33 cellular contexts compared by ENCODE assay signal in genomic region chr3:185605566-185605965, GRCh38. TPM values are rescaled to one million over a fixed set of nuclear protein-coding genes. Genes with fewer than 3 reads are reported as not detected.
"Had no signal": no experiment of that assay in that cellular context is flagged by ENCODE, and none has a peak within 500 bp of the region (broad histone marks: within the 10 kb centered on the region; RNA-seq: fewer than 3 reads in every experiment).

No MANE protein-coding gene starts in this region.

- ATAC-seq: activated CD4-positive, alpha-beta T cell treated with anti-CD3 and anti-CD28 coated beads for 36 hours; activated CD8-positive, alpha-beta memory T cell treated with anti-CD3 and anti-CD28 coated beads, Interleukin-2, amount 10 ng/mL, durations not matched to agents 7 days and 5 days; activated CD8-positive, alpha-beta T cell treated with anti-CD3 and anti-CD28 coated beads, Interleukin-2, amount 10 ng/mL, durations not matched to agents 7 days and 5 days; activated naive CD8-positive, alpha-beta T cell treated with anti-CD3 and anti-CD28 coated beads, Interleukin-2, amount 50 U/mL, for 24 hours; heart left ventricle; left lung; lower lobe of right lung; pancreas; psoas muscle; stimulated activated memory B cell treated with anti-CD40 and anti-IgM and Interleukin-4, amounts not matched to agents 10 μg/mL and 1 μg/mL and 100 μg/mL, for 72 hours; stimulated activated naive CD8-positive, alpha-beta T cell treated with anti-CD3 and anti-CD28 coated beads, Interleukin-15, amount 100 ng/mL, for 72 hours had no signal

- H3K9me3 Mint-ChIP-seq: activated naive CD4-positive, alpha-beta T cell treated with anti-CD3 and anti-CD28 coated beads, Interleukin-2, amount 50 U/mL, for 24 hours; activated naive CD8-positive, alpha-beta T cell treated with anti-CD3 and anti-CD28 coated beads, Interleukin-2, amount 50 U/mL, for 24 hours; nephron; stimulated activated memory B cell treated with anti-CD40 and anti-IgM and Interleukin-4, amounts not matched to agents 10 μg/mL and 1 μg/mL and 100 μg/mL, for 72 hours; stimulated activated naive CD8-positive, alpha-beta T cell treated with anti-CD3 and anti-CD28 coated beads, Interleukin-15, amount 100 ng/mL, for 72 hours; T-helper 2 cell treated with Interferon-gamma antibody and Interleukin-4, amounts not matched to agents 5 μg/mL and 100 μg/mL, for 36 hours had no signal

- H3K27me3 ChIP-seq: colonic mucosa, dorsolateral prefrontal cortex, heart left ventricle, left lung, pancreas, sigmoid colon, upper lobe of left lung, vagina had no signal

- H3K36me3 ChIP-seq: colonic mucosa had no signal

- H3K27ac ChIP-seq: colonic mucosa, dorsolateral prefrontal cortex, heart left ventricle, left lung, lower lobe of right lung, pancreas, psoas muscle, sigmoid colon, upper lobe of left lung, vagina had no signal

- H3K4me2 ChIP-seq: smooth muscle cell had no signal

- DNase-seq: activated CD4-positive, alpha-beta T cell treated with anti-CD3 and anti-CD28 coated beads for 36 hours; activated CD4-positive, CD25-positive, alpha-beta regulatory T cell; activated CD8-positive, alpha-beta memory T cell treated with anti-CD3 and anti-CD28 coated beads, Interleukin-2, amount 10 ng/mL, durations not matched to agents 7 days and 5 days; activated CD8-positive, alpha-beta T cell treated with anti-CD3 and anti-CD28 coated beads, Interleukin-2, amount 10 ng/mL, durations not matched to agents 7 days and 5 days; activated gamma-delta T cell; activated naive CD8-positive, alpha-beta T cell treated with anti-CD3 and anti-CD28 coated beads, Interleukin-2, amount 50 U/mL, for 24 hours; cerebellar nuclear complex; colonic mucosa; dorsolateral prefrontal cortex; effector memory CD4-positive, alpha-beta T cell; foreskin fibroblast; heart left ventricle; hypothalamus; kidney glomerular epithelial cell; left lung; lower lobe of right lung; mesendoderm; pancreas; psoas muscle; sigmoid colon; stimulated activated CD4-positive, alpha-beta T cell treated with anti-CD3 and anti-CD28 coated beads, Interleukin-1b, Interleukin-23, amount 100 ng/mL, for 48 hours; stimulated activated CD4-positive, alpha-beta T cell treated with anti-CD3 and anti-CD28 coated beads, Interleukin-4, amount 100 ng/mL, for 4 hours; stimulated activated CD8-positive, alpha-beta memory T cell treated with anti-CD3 and anti-CD28 coated beads, Interleukin-4, amount 100 ng/mL, for 48 hours; stimulated activated naive CD8-positive, alpha-beta T cell treated with anti-CD3 and anti-CD28 coated beads, Interleukin-15, amount 100 ng/mL, for 72 hours; substantia nigra; T-helper 1 cell; upper lobe of left lung had no signal

- H3K27ac Mint-ChIP-seq: activated CD4-positive, alpha-beta T cell treated with anti-CD3 and anti-CD28 coated beads for 36 hours; activated CD8-positive, alpha-beta memory T cell treated with anti-CD3 and anti-CD28 coated beads, Interleukin-2, amount 10 ng/mL, durations not matched to agents 7 days and 5 days; activated CD8-positive, alpha-beta T cell treated with anti-CD3 and anti-CD28 coated beads, Interleukin-2, amount 10 ng/mL, durations not matched to agents 7 days and 5 days; activated naive CD4-positive, alpha-beta T cell treated with anti-CD3 and anti-CD28 coated beads, Interleukin-2, amount 50 U/mL, for 24 hours; activated naive CD8-positive, alpha-beta T cell treated with anti-CD3 and anti-CD28 coated beads, Interleukin-2, amount 50 U/mL, for 24 hours; nephron; stimulated activated memory B cell treated with anti-CD40 and anti-IgM and Interleukin-4, amounts not matched to agents 10 μg/mL and 1 μg/mL and 100 μg/mL, for 72 hours; T-helper 2 cell treated with Interferon-gamma antibody and Interleukin-4, amounts not matched to agents 5 μg/mL and 100 μg/mL, for 36 hours had no signal

- H3K9me3 ChIP-seq: colonic mucosa, heart left ventricle, left lung, lower lobe of right lung, pancreas, psoas muscle, sigmoid colon, upper lobe of left lung, vagina had no signal

- H3K4me1 Mint-ChIP-seq: activated CD8-positive, alpha-beta memory T cell treated with anti-CD3 and anti-CD28 coated beads, Interleukin-2, amount 10 ng/mL, durations not matched to agents 7 days and 5 days; activated naive CD4-positive, alpha-beta T cell treated with anti-CD3 and anti-CD28 coated beads, Interleukin-2, amount 50 U/mL, for 24 hours; activated naive CD8-positive, alpha-beta T cell treated with anti-CD3 and anti-CD28 coated beads, Interleukin-2, amount 50 U/mL, for 24 hours; nephron; stimulated activated memory B cell treated with anti-CD40 and anti-IgM and Interleukin-4, amounts not matched to agents 10 μg/mL and 1 μg/mL and 100 μg/mL, for 72 hours had no signal

- H3K27me3 Mint-ChIP-seq: activated CD4-positive, alpha-beta T cell treated with anti-CD3 and anti-CD28 coated beads for 36 hours; activated CD8-positive, alpha-beta memory T cell treated with anti-CD3 and anti-CD28 coated beads, Interleukin-2, amount 10 ng/mL, durations not matched to agents 7 days and 5 days; activated naive CD4-positive, alpha-beta T cell treated with anti-CD3 and anti-CD28 coated beads, Interleukin-2, amount 50 U/mL, for 24 hours; activated naive CD8-positive, alpha-beta T cell treated with anti-CD3 and anti-CD28 coated beads, Interleukin-2, amount 50 U/mL, for 24 hours; stimulated activated memory B cell treated with anti-CD40 and anti-IgM and Interleukin-4, amounts not matched to agents 10 μg/mL and 1 μg/mL and 100 μg/mL, for 72 hours; stimulated activated naive CD8-positive, alpha-beta T cell treated with anti-CD3 and anti-CD28 coated beads, Interleukin-15, amount 100 ng/mL, for 72 hours had no signal

- H3K4me3 Mint-ChIP-seq: activated CD4-positive, alpha-beta T cell treated with anti-CD3 and anti-CD28 coated beads for 36 hours; activated CD8-positive, alpha-beta memory T cell treated with anti-CD3 and anti-CD28 coated beads, Interleukin-2, amount 10 ng/mL, durations not matched to agents 7 days and 5 days; activated CD8-positive, alpha-beta T cell treated with anti-CD3 and anti-CD28 coated beads, Interleukin-2, amount 10 ng/mL, durations not matched to agents 7 days and 5 days; activated naive CD4-positive, alpha-beta T cell treated with anti-CD3 and anti-CD28 coated beads, Interleukin-2, amount 50 U/mL, for 24 hours; activated naive CD8-positive, alpha-beta T cell treated with anti-CD3 and anti-CD28 coated beads, Interleukin-2, amount 50 U/mL, for 24 hours; nephron; stimulated activated memory B cell treated with anti-CD40 and anti-IgM and Interleukin-4, amounts not matched to agents 10 μg/mL and 1 μg/mL and 100 μg/mL, for 72 hours; stimulated activated naive CD8-positive, alpha-beta T cell treated with anti-CD3 and anti-CD28 coated beads, Interleukin-15, amount 100 ng/mL, for 72 hours; T-helper 2 cell treated with Interferon-gamma antibody and Interleukin-4, amounts not matched to agents 5 μg/mL and 100 μg/mL, for 36 hours had no signal

- H3K4me1 ChIP-seq: colonic mucosa, heart left ventricle, left lung, lower lobe of right lung, pancreas, sigmoid colon, upper lobe of left lung, vagina had no signal

- FAIRE-seq: pancreas had no signal

- H3K4me3 ChIP-seq: colonic mucosa, dorsolateral prefrontal cortex, heart left ventricle, left lung, lower lobe of right lung, pancreas, psoas muscle, sigmoid colon, smooth muscle cell, upper lobe of left lung, vagina had no signal

RNA-seq across cellular contexts. Expression of gene LIPH, which starts 53.2 kb away (rescaled TPM):
- total RNA-seq: activated CD4-positive, alpha-beta T cell treated with anti-CD3 and anti-CD28 coated beads for 36 hours; activated CD8-positive, alpha-beta memory T cell treated with anti-CD3 and anti-CD28 coated beads, Interleukin-2, amount 10 ng/mL, durations not matched to agents 7 days and 5 days; activated CD8-positive, alpha-beta T cell treated with anti-CD3 and anti-CD28 coated beads, Interleukin-2, amount 10 ng/mL, durations not matched to agents 7 days and 5 days; psoas muscle had no signal
